In the genomic region with DNA sequence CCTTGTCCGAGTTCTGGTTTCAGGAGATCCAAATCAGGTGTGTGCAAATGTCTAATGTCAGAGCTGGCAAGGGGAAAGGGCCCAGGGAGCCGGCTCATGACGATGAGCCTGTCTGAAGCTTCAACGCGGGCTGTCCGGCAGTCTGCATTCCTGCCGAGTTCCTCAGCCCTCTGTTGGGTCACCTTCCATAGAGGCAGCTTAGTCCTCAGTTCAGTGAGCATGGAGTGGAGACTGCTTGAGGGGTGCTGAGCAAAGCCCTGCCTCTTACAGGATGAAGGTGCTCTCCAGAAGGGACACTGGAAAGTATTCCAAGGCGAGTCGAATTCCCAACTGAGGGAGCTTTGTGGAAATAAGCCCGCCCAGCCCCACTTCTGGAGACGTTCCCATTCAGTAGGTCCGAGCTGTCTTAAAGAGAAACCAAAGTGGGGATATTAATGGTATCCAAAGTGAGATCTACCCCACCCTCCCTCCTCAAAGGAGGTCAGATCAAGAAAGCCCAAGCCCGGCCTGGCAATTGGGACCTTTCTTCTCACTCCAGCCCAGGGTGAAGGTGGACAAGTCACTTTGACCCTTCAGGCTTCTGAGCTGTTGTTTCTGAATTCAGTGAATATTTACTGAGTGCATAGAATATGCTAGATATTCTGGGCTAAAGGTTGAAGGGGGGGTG, we compare ENCODE assay signal across 12 cellular contexts. TPM values are rescaled to one million over a fixed set of nuclear protein-coding genes. Genes with fewer than 3 reads are reported as not detected.
DNase-seq lines count a peak whose midpoint lies in the region; ATAC-seq and TF ChIP-seq lines count a peak whose summit lies in the region.
"Had no signal": no experiment of that assay in that cellular context is flagged by ENCODE, and none has a peak within 500 bp of the region (broad histone marks: within the 10 kb centered on the region; RNA-seq: fewer than 3 reads in every experiment).

No MANE protein-coding gene starts in this region.

- H3K4me3 ChIP-seq in esophagus squamous epithelium (peak overlapping the region; percentile 79 to 93 (median 88)), uterus (peak overlapping the region in 1 of 2 donors; percentile 9)
- H3K4me3 ChIP-seq: GM23338, K562 had no signal

- peak overlapping the region; percentile 94 to 100 (median 98) for H3K27ac ChIP-seq in esophagus squamous epithelium
- peak overlapping the region; percentile 93 to 95 for H3K27ac ChIP-seq in uterus

- H3K4me3 Mint-ChIP-seq in osteocyte (ENCODE audit: unreplicated experiment): peak overlapping the region; percentile 74
- H3K4me3 Mint-ChIP-seq: GM23338 had no signal

- H3K27me3 Mint-ChIP-seq in osteocyte (ENCODE audit: unreplicated experiment): no peaks in the 10 kb centered on the region

- TF ChIP-seq CTCF in esophagus squamous epithelium (IDR thresholded peaks at IDR 0.05) (no peak), osteocyte (IDR thresholded peaks at IDR 0.05) (no peak), uterus (IDR thresholded peaks at IDR 0.05) (no peak)

- no peaks in the 10 kb centered on the region for H3K9me3 ChIP-seq in esophagus squamous epithelium
- no peaks in the 10 kb centered on the region for H3K9me3 ChIP-seq in uterus

- H3K27ac Mint-ChIP-seq in osteocyte (ENCODE audit: unreplicated experiment): peak overlapping the region; percentile 56
- H3K27ac Mint-ChIP-seq: GM23338 had no signal

- no peak for TF ChIP-seq POLR2A in esophagus squamous epithelium (IDR thresholded peaks at IDR 0.05)
- no peak for TF ChIP-seq POLR2A in uterus (IDR thresholded peaks at IDR 0.05)

- no peaks in the 10 kb centered on the region for H3K9me3 Mint-ChIP-seq in osteocyte (ENCODE audit: unreplicated experiment)
- H3K9me3 Mint-ChIP-seq: GM23338 had no signal

- H3K27me3 ChIP-seq in esophagus squamous epithelium: peaks cover 0 to 28% (median 0%) of the 10 kb centered on the region in 4 donors
- H3K27me3 ChIP-seq in uterus: no peaks in the 10 kb centered on the region

- DNase-seq in left ventricle myocardium superior (peak; percentile 42), Right ventricle myocardium superior (no peak), esophagus squamous epithelium (lab: John Stamatoyannopoulos, UW) (no peak), osteocyte (ENCODE audit: extremely low spot score, unreplicated experiment) (no peak), uterus (peak in 1 of 2 donors; percentile 26), dermis blood vessel endothelial cell (no peak), SHP77 treated with DMSO at 0.1 percent for 48 hours (lab: John Stamatoyannopoulos, UW) (no peak)
- DNase-seq: activated CD8-positive, alpha-beta memory T cell treated with anti-CD3 and anti-CD28 coated beads, Interleukin-2, amount 50 U/mL, for 4 hours; NCI-H2029 had no signal

- intact Hi-C loops in left ventricle myocardium superior (cut with micrococcal nuclease) (no loop called here), Right ventricle myocardium superior (cut with DNase I) (loop anchor here (10.0 kb wide), 1 partner anchor 113 kb away; no protein-coding TSS in a partner anchor), esophagus squamous epithelium (cut with DNase I) (no loop called here), uterus (cut with DNase I; ENCODE audit: low total_unique reads) (no loop called here)

- peaks cover 72% of the 10 kb centered on the region for H3K4me1 Mint-ChIP-seq in osteocyte (ENCODE audit: unreplicated experiment)

- no peak for ATAC-seq in left ventricle myocardium superior
- ATAC-seq in Right ventricle myocardium superior (ENCODE audit: poor library complexity): no peak
- ATAC-seq in HG02623 (IDR thresholded peaks at IDR 0.05; ENCODE audit: unreplicated experiment): no peak
- ATAC-seq: GM23338, K562 had no signal

- H3K36me3 Mint-ChIP-seq in osteocyte (ENCODE audit: unreplicated experiment): no peaks in the 10 kb centered on the region

- H3K4me1 ChIP-seq in esophagus squamous epithelium (peaks cover 20 to 84% (median 49%) of the 10 kb centered on the region in 3 donors), uterus (no peaks in the 10 kb centered on the region)

- H3K36me3 ChIP-seq in esophagus squamous epithelium (no peaks in the 10 kb centered on the region), uterus (no peaks in the 10 kb centered on the region)

- 19 to 31% methylated on average over 10 to 11 of the region's 13 CpGs for WGBS in esophagus squamous epithelium, 2 donors

RNA-seq across cellular contexts. Expression of a gene that starts 3.3 kb away (rescaled TPM):
- total RNA-seq in left ventricle myocardium superior (11.2 TPM), Right ventricle myocardium superior (10.1 TPM), esophagus squamous epithelium (100 to 1,000 TPM in 1 of 4 donors, 10 to 100 TPM in 3; 66.1 to 108 (median 72.3) TPM), osteocyte (56.2 and 56.5 TPM in 2 replicates), uterus (10 to 100 TPM; 36.4 to 73.6 (median 38.7) TPM), dermis blood vessel endothelial cell (0.56 and 0.85 TPM in 2 replicates)
